8 cellular contexts compared by ENCODE assay signal in the genomic region with DNA sequence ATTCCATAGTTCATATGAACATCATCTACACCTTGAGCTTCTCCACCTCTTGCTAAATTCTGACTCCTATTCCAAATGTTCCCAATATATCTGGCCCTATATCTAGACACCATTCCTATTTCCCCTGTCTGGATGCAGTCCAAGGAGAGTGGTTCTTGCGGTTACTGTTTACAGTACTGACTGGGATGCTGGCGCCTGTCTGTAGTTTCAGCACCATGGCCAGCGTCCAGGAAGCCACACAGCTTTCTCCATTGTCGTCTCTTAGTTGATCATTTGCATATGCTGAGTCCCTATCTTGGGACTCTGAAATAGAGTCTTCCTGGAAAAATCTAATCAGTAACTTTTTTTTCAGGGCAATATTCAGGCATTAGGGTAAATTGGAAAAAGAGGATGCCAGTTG. TPM values are rescaled to one million over a fixed set of nuclear protein-coding genes. Genes with fewer than 3 reads are reported as not detected.
A peak's percentile ranks its signal among the peaks of the same experiment; 100 is the strongest.
DNase-seq lines count a peak whose midpoint lies in the region; ATAC-seq, FAIRE-seq and TF ChIP-seq lines count a peak whose summit lies in the region.

No MANE protein-coding gene starts in this region.

- peaks cover 0 to 2% (median 0%) of the 10 kb centered on the region in 7 donors for H3K9me3 Mint-ChIP-seq in CD4-positive, CD25-positive, alpha-beta regulatory T cell
- H3K9me3 Mint-ChIP-seq in memory B cell: peaks cover 2% of the 10 kb centered on the region

- H3K4me1 Mint-ChIP-seq in CD4-positive, CD25-positive, alpha-beta regulatory T cell: peaks cover 8 to 29% (median 22%) of the 10 kb centered on the region in 4 donors
- H3K4me1 Mint-ChIP-seq in memory B cell: peaks cover 22% of the 10 kb centered on the region

- peaks cover 12% of the 10 kb centered on the region for H3K4me1 ChIP-seq in CD4-positive, CD25-positive, alpha-beta regulatory T cell (ENCODE audit: control insufficient read depth, insufficient read depth, low read length, poor library complexity, severe bottlenecking)

- H3K27ac ChIP-seq in CD4-positive, CD25-positive, alpha-beta regulatory T cell (ENCODE audit: insufficient read depth, low read length, poor library complexity, severe bottlenecking): no peak overlapping the region
- no peak overlapping the region for H3K27ac ChIP-seq in brain microvascular endothelial cell

- H3K27me3 Mint-ChIP-seq in CD4-positive, CD25-positive, alpha-beta regulatory T cell: peaks cover 9% of the 10 kb centered on the region
- H3K27me3 Mint-ChIP-seq in memory B cell: peaks cover 30% of the 10 kb centered on the region

- no peaks in the 10 kb centered on the region for H3K9me3 ChIP-seq in CD4-positive, CD25-positive, alpha-beta regulatory T cell (ENCODE audit: control insufficient read depth in 2 of 2, low read length in 2 of 2)

- H3K36me3 ChIP-seq in CD4-positive, CD25-positive, alpha-beta regulatory T cell (ENCODE audit: control insufficient read depth, insufficient read depth, low read length): no peaks in the 10 kb centered on the region
- no peaks in the 10 kb centered on the region for H3K36me3 ChIP-seq in brain microvascular endothelial cell (replicated peaks)

- H3K27ac Mint-ChIP-seq in CD4-positive, CD25-positive, alpha-beta regulatory T cell: no peak overlapping the region
- no peak overlapping the region for H3K27ac Mint-ChIP-seq in memory B cell

- DNase-seq in CD4-positive, CD25-positive, alpha-beta regulatory T cell: peak; percentile 16 to 52 (median 47)
- peak; percentile 49 for DNase-seq in HTR-8/SVneo (ENCODE audit: insufficient read length, low spot score)
- peak; percentile 33 for DNase-seq in T follicular helper cell (ENCODE audit: low read depth)
- DNase-seq in brain microvascular endothelial cell: peak; percentile 33
- peak; percentile 40 to 59 for DNase-seq in memory B cell (ENCODE audit: low spot score in 2 of 2)
- DNase-seq in NCI-H146 treated with DMSO at 0.1 percent for 48 hours (lab: John Stamatoyannopoulos, UW; ENCODE audit: unreplicated experiment): no peak
- DNase-seq in NCI-H748 treated with DMSO at 0.1 percent for 48 hours (lab: John Stamatoyannopoulos, UW): no peak

- in situ Hi-C loops in brain microvascular endothelial cell (cut with HindIII; ENCODE audit: low pct_ligation_motif_present, low sequenced_read_pairs): no loop called here

- H3K4me3 Mint-ChIP-seq in CD4-positive, CD25-positive, alpha-beta regulatory T cell: no peak overlapping the region
- H3K4me3 Mint-ChIP-seq in memory B cell: no peak overlapping the region

- no peaks in the 10 kb centered on the region for H3K27me3 ChIP-seq in CD4-positive, CD25-positive, alpha-beta regulatory T cell (ENCODE audit: control insufficient read depth, insufficient read depth, low read length)
- H3K27me3 ChIP-seq in brain microvascular endothelial cell (replicated peaks): no peaks in the 10 kb centered on the region

- no peak overlapping the region for H3K4me3 ChIP-seq in CD4-positive, CD25-positive, alpha-beta regulatory T cell (ENCODE audit: low read depth, low read length)
- no peak overlapping the region for H3K4me3 ChIP-seq in brain microvascular endothelial cell (ENCODE audit: low read depth, low read length)

- no peak for FAIRE-seq in HTR-8/SVneo (lab: Jason Lieb, UNC)

- ATAC-seq in CD4-positive, CD25-positive, alpha-beta regulatory T cell (ENCODE audit: low read depth in 2 of 2): no peak
- ATAC-seq in memory B cell (ENCODE audit: low read depth) (peak; percentile 68), GM19395 (IDR thresholded peaks at IDR 0.05; ENCODE audit: unreplicated experiment) (no peak)

- no peak for TF ChIP-seq CTCF in brain microvascular endothelial cell (IDR thresholded peaks at IDR 0.05; ENCODE audit: low read depth, low read length, missing control alignments)

- H3K36me3 Mint-ChIP-seq in CD4-positive, CD25-positive, alpha-beta regulatory T cell: no peaks in the 10 kb centered on the region
- H3K36me3 Mint-ChIP-seq in memory B cell: no peaks in the 10 kb centered on the region

RNA-seq across cellular contexts. Expression of a gene that starts 14.9 kb away (rescaled TPM):
- total RNA-seq in CD4-positive, CD25-positive, alpha-beta regulatory T cell: 62.2 TPM
- 100 to 1,000 TPM; 123 to 365 (median 158) TPM for polyA plus RNA-seq in CD4-positive, CD25-positive, alpha-beta regulatory T cell

RNA-seq across cellular contexts. Expression of a gene that starts 44.4 kb away (rescaled TPM):
- total RNA-seq in CD4-positive, CD25-positive, alpha-beta regulatory T cell: not detected
- polyA plus RNA-seq in CD4-positive, CD25-positive, alpha-beta regulatory T cell: not detected

RNA-seq across cellular contexts. Expression of a gene that starts 53.9 kb away (rescaled TPM):
- total RNA-seq in CD4-positive, CD25-positive, alpha-beta regulatory T cell: 3.9 TPM
- polyA plus RNA-seq in CD4-positive, CD25-positive, alpha-beta regulatory T cell: under 1 TPM in 3 of 4 donors, not detected in 1; 0.21 to 0.73 (median 0.33) TPM

RNA-seq across cellular contexts. Expression of a gene that starts 56.1 kb away (rescaled TPM):
- total RNA-seq in CD4-positive, CD25-positive, alpha-beta regulatory T cell: not detected
- under 1 TPM in 2 of 4 donors, not detected in 2; 0.18 to 0.64 TPM for polyA plus RNA-seq in CD4-positive, CD25-positive, alpha-beta regulatory T cell

Comparison
In these comparisons a context has a peak if more than half of its experiments do, and no peak if none do; other contexts are left out.
1. DNase-seq: peak in CD4-positive, CD25-positive, alpha-beta regulatory T cell (3 of 3), HTR-8/SVneo (single experiment), T follicular helper cell (single experiment), brain microvascular endothelial cell (single experiment) and memory B cell (2 of 2); none in NCI-H146 treated with DMSO at 0.1 percent for 48 hours (single experiment) and NCI-H748 treated with DMSO at 0.1 percent for 48 hours (single experiment).